In the genomic region with DNA sequence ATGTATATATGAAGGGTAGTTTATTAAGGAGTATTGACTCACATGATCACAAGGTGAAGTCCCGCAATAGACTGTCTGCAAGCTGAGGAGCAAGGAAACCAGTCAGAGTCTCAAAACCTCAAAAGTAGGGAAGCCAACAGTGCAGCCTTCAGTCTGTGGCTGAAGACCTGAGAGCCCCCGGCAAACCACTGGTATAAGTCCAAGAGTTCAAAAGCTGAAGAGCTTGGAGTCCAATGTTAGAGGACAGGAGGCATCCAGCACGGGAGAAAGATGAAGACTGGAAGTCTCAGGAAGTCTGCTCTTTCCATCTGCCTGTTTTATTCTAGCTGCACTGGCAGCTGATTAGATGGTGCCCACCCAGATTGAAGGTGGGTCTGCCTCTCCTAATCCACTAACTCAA, we compare ENCODE assay signal across 1 cellular context. TPM values are rescaled to one million over a fixed set of nuclear protein-coding genes. Genes with fewer than 3 reads are reported as not detected.
"Had no signal": no experiment of that assay in that cellular context is flagged by ENCODE, and none has a peak within 500 bp of the region (broad histone marks: within the 10 kb centered on the region; RNA-seq: fewer than 3 reads in every experiment).

No MANE protein-coding gene starts in this region.

RNA-seq across cellular contexts. Expression of gene RBM20, which starts 33.4 kb away (rescaled TPM):
- total RNA-seq: natural killer cell treated with Interleukin-12 subunit alpha and Interleukin-12 subunit beta and Interleukin-15 and Interleukin-18, amount 100 ng/mL, for 72 hours had no signal
